ENCODE assay signal across 14 cellular contexts in the genomic region with DNA sequence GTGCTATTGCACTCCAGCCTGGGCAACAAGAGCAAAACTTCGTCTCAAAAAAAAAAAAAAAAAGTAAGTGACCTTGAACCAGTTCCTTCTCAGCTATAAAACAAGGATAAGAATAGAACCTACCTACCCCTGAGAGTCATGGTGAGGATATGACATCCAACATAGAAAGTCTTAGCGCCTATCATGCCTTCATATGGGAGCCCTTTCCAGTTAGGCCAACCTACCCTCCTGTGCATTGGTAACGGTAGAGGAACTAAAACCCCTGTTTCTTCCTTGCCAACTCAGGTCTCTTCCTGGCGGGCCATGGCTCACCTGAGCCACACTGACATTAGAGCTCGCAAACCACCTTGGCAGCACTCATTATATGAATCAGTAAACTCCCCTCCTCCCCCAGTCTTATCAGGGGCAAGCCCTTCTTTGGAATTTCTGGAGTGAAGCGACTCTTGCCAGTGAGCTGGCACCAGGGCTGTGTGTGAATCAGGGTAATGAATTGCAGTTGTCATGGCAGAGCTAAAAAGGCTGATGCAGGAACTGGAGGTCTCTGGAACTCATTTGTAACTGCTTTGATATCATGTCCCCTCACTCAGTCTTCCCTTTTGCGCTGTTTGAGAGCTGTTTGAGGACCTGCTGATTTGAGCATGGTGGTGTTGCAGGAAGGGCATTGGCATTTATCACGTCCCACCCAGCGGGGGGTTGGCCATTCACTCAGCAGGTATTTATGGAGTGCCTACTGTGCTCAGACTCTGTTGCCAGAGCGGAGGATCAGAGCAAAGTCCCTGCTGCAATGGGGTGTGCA. TPM values are rescaled to one million over a fixed set of nuclear protein-coding genes. Genes with fewer than 3 reads are reported as not detected.
DNase-seq lines count a peak whose midpoint lies in the region; ATAC-seq and TF ChIP-seq lines count a peak whose summit lies in the region.
"Had no signal": no experiment of that assay in that cellular context is flagged by ENCODE, and none has a peak within 500 bp of the region (broad histone marks: within the 10 kb centered on the region; RNA-seq: fewer than 3 reads in every experiment).

No MANE protein-coding gene starts in this region.

- no peaks in the 10 kb centered on the region for H3K9me2 ChIP-seq in PC-3 (replicated peaks; ENCODE audit: low read length)

- H3K4me2 ChIP-seq in PC-3 (ENCODE audit: low read length) = peak overlapping the region; percentile 75
- no peak overlapping the region for H3K4me2 ChIP-seq in neural progenitor cell

- ATAC-seq in PC-3 (peak; percentile 93), GM18505 (IDR thresholded peaks at IDR 0.05; ENCODE audit: unreplicated experiment) (no peak)

- TF ChIP-seq CTCF in PC-3 (conservative IDR thresholded peaks at IDR 0.05; ENCODE audit: low read depth, low read length) (no peak), epithelial cell of esophagus (IDR thresholded peaks at IDR 0.05; ENCODE audit: insufficient read depth, low read depth, low read length, missing control alignments) (no peak), neural progenitor cell (IDR thresholded peaks at IDR 0.05) (no peak)

- POLR2A ChIA-PET in PC-3 (lab: Charles Lee; ENCODE audit: unreplicated experiment) = interaction anchor here (0.6 kb wide), 2 partner anchors 9 kb away, joined by 4 to 5 read pairs; no protein-coding TSS in a partner anchor

- DNase-seq in ELR (ENCODE audit: low read depth) (peak; percentile 51), PC-3 (peak; percentile 95), epithelial cell of esophagus (ENCODE audit: low read depth) (peak; percentile 91), neural progenitor cell (ENCODE audit: low spot score) (no peak), ecto neural progenitor cell (ENCODE audit: low spot score) (no peak), HuH-7.5 (ENCODE audit: low spot score) (no peak)
- no peak for DNase-seq in activated effector memory CD4-positive, alpha-beta T cell treated with Interleukin-2 at 50 U/mL for 16 hours
- DNase-seq: CD4-positive, alpha-beta memory T cell; GOT3; Karpas-422; NCI-H446 treated with DMSO at 0.1 percent for 48 hours; stimulated activated naive CD4-positive, alpha-beta T cell had no signal

- H3K36me3 ChIP-seq in PC-3 (ENCODE audit: low read depth, low read length) = peaks cover 15% of the 10 kb centered on the region
- no peaks in the 10 kb centered on the region for H3K36me3 ChIP-seq in neural progenitor cell
- H3K36me3 ChIP-seq: neutrophil had no signal

- no peaks in the 10 kb centered on the region for H3K36me3 Mint-ChIP-seq in neural progenitor cell
- H3K36me3 Mint-ChIP-seq: CD4-positive, alpha-beta memory T cell had no signal

- H3K27ac Mint-ChIP-seq in neural progenitor cell = peak overlapping the region; percentile 38
- H3K27ac Mint-ChIP-seq: CD4-positive, alpha-beta memory T cell had no signal

- H3K4me3 ChIP-seq in PC-3 (ENCODE audit: low read length) (peak overlapping the region; percentile 38; the same call in 1 of the 2 replicates), epithelial cell of esophagus (ENCODE audit: low read length) (no peak overlapping the region), neural progenitor cell (no peak overlapping the region)

- no TSS peak for BruUV-seq in PC-3 (replicated peaks; lab: Mats Ljungman, UMichigan)

- peaks cover 5% of the 10 kb centered on the region for H3K27me3 Mint-ChIP-seq in neural progenitor cell (ENCODE audit: insufficient read depth, low read depth)
- H3K27me3 Mint-ChIP-seq: CD4-positive, alpha-beta memory T cell had no signal

- H3K27me3 ChIP-seq in PC-3 (ENCODE audit: low read length) = no peaks in the 10 kb centered on the region
- H3K27me3 ChIP-seq in neural progenitor cell = no peaks in the 10 kb centered on the region
- H3K27me3 ChIP-seq: neutrophil had no signal

- H3K27ac ChIP-seq in PC-3 (ENCODE audit: low read length) = peak overlapping the region; percentile 85
- H3K27ac ChIP-seq in neural progenitor cell = no peak overlapping the region
- H3K27ac ChIP-seq: neutrophil had no signal

- no peaks in the 10 kb centered on the region for H3K9me3 Mint-ChIP-seq in neural progenitor cell
- H3K9me3 Mint-ChIP-seq: CD4-positive, alpha-beta memory T cell had no signal

- CTCF ChIA-PET in PC-3 (lab: Charles Lee) = interaction anchor here (0.6 kb wide), 1 partner anchor 11 kb away, joined by 3 read pairs; no protein-coding TSS in a partner anchor

- H3K4me1 ChIP-seq in PC-3 (ENCODE audit: insufficient read depth, low read length) (peaks cover 38% of the 10 kb centered on the region), neural progenitor cell (peaks cover 21% of the 10 kb centered on the region)

- H3F3A ChIP-seq in PC-3 (ENCODE audit: low read length, unreplicated experiment) (no peaks in the 10 kb centered on the region), neural progenitor cell (ENCODE audit: low read depth) (peaks cover 27% of the 10 kb centered on the region)

- no peak for TF ChIP-seq POLR2A in GM18505 (IDR thresholded peaks at IDR 0.05; ENCODE audit: borderline replicate concordance, extremely low read depth, insufficient read depth, insufficient read length)

- H3K4me3 Mint-ChIP-seq in neural progenitor cell = peak overlapping the region; percentile 46
- H3K4me3 Mint-ChIP-seq: CD4-positive, alpha-beta memory T cell had no signal

- peaks cover 34% of the 10 kb centered on the region for H3K4me1 Mint-ChIP-seq in neural progenitor cell

- no peaks in the 10 kb centered on the region for H3K9me3 ChIP-seq in PC-3 (ENCODE audit: low read length)
- no peaks in the 10 kb centered on the region for H3K9me3 ChIP-seq in neural progenitor cell (ENCODE audit: low read depth)
- H3K9me3 ChIP-seq: neutrophil had no signal

- 0 out of 2 replicates have a peak, but pooled peaks cover 1% of the 10 kb centered on the region for H4K20me1 ChIP-seq in PC-3 (ENCODE audit: low read length)
- H4K20me1 ChIP-seq in neural progenitor cell (ENCODE audit: low read depth) = peaks cover 30% of the 10 kb centered on the region

- H2AFZ ChIP-seq in PC-3 (ENCODE audit: low read length) (no peak overlapping the region), neural progenitor cell (replicated peaks) (no peak overlapping the region)

- H3K79me2 ChIP-seq in PC-3 (ENCODE audit: low read length) (peaks cover 92% of the 10 kb centered on the region), neural progenitor cell (ENCODE audit: low read depth) (peaks cover 18% of the 10 kb centered on the region)

- H3K9ac ChIP-seq in PC-3 (ENCODE audit: low read length) (no peak overlapping the region), neural progenitor cell (no peak overlapping the region)

- intact Hi-C loops in PC-3 (cut with micrococcal nuclease) = loop anchor here (2.0 kb wide), 1 partner anchor 23 kb away; no protein-coding TSS in a partner anchor

RNA-seq across cellular contexts. Expression of gene WWC1, which starts 10.3 kb away (rescaled TPM):
- total RNA-seq in PC-3 (2014; rRNA removed) (31.8 and 44.2 TPM in 2 replicates), neural progenitor cell (ENCODE audit: low replicate concordance) (6.3 and 6.7 TPM in 2 replicates)

Comparison
In these comparisons a context has a peak if more than half of its experiments do, and no peak if none do; other contexts are left out.
1. DNase-seq: peak in ELR (single experiment), PC-3 (single experiment) and epithelial cell of esophagus (single experiment); none in neural progenitor cell (single experiment), ecto neural progenitor cell (single experiment), activated effector memory CD4-positive, alpha-beta T cell treated with Interleukin-2 at 50 U/mL for 16 hours (single experiment) and HuH-7.5 (single experiment).